In the genomic region with DNA sequence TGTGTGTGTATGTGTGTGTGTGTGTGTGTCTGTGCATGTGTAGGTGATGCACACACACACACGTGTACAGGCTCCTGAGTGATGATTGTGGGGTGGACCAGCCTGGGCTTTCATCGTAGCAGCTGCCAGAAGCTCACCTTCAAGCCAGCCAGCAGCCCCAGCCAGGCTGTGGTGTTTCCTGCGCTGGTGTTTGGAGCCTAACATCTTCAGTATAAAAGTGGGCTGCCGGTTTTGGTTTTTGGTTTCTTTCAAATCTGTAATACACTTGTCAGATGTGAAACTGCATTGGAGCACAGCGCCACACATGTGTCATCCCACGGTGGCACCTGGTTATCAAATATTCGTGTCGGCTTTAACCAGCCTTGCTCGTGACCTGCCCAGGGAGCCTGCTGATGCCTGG, we compare ENCODE assay signal across 31 cellular contexts.
"Had no signal": no experiment of that assay in that cellular context is flagged by ENCODE, and none has a peak within 500 bp of the region (broad histone marks: within the 10 kb centered on the region; RNA-seq: fewer than 3 reads in every experiment).

No MANE protein-coding gene starts in this region.

- H3K4me1 ChIP-seq: ascending aorta had no signal

- H3K36me3 ChIP-seq: ascending aorta, cardiac muscle cell had no signal

- ATAC-seq: activated CD4-positive, alpha-beta T cell treated with anti-CD3 and anti-CD28 coated beads for 36 hours; activated CD8-positive, alpha-beta memory T cell treated with anti-CD3 and anti-CD28 coated beads, Interleukin-2, amount 10 ng/mL, durations not matched to agents 7 days and 5 days; activated CD8-positive, alpha-beta T cell treated with anti-CD3 and anti-CD28 coated beads, Interleukin-2, amount 10 ng/mL, durations not matched to agents 7 days and 5 days; activated naive CD8-positive, alpha-beta T cell treated with anti-CD3 and anti-CD28 coated beads, Interleukin-2, amount 50 U/mL, for 24 hours; T-cell had no signal

- DNase-seq: activated B cell treated with CpG ODN at 0.5 μM for 24 hours; activated CD4-positive, alpha-beta memory T cell treated with anti-CD3 and anti-CD28 coated beads, Interleukin-2, amount 10 ng/mL, durations not matched to agents 7 days and 5 days; activated CD4-positive, alpha-beta T cell treated with anti-CD3 and anti-CD28 coated beads for 1 hour; activated CD4-positive, alpha-beta T cell treated with anti-CD3 and anti-CD28 coated beads for 36 hours; activated CD4-positive, alpha-beta T cell treated with anti-CD3 and anti-CD28 coated beads for 48 hours; activated CD4-positive, alpha-beta T cell treated with anti-CD3 and anti-CD28 coated beads, Interleukin-2, amount 10 ng/mL, durations not matched to agents 7 days and 5 days; activated CD4-positive, alpha-beta T cell treated with anti-CD3 and anti-CD28 coated beads, Interleukin-2, amount 50 U/mL, for 48 hours; activated CD8-positive, alpha-beta memory T cell treated with anti-CD3 and anti-CD28 coated beads for 24 hours; activated CD8-positive, alpha-beta memory T cell treated with anti-CD3 and anti-CD28 coated beads, Interleukin-2, amount 10 ng/mL, durations not matched to agents 7 days and 5 days; activated CD8-positive, alpha-beta memory T cell treated with anti-CD3 and anti-CD28 coated beads, Interleukin-2, amount 50 U/mL, for 48 hours; activated CD8-positive, alpha-beta T cell treated with anti-CD3 and anti-CD28 coated beads, Interleukin-2, amount 10 ng/mL, durations not matched to agents 7 days and 5 days; activated effector memory CD4-positive, alpha-beta T cell treated with Interleukin-2 at 50 U/mL for 16 hours; activated gamma-delta T cell; activated naive CD4-positive, alpha-beta T cell treated with anti-CD3 and anti-CD28 coated beads, Interleukin-2, amount 10 ng/mL, durations not matched to agents 7 days and 5 days; activated naive CD4-positive, alpha-beta T cell treated with Interleukin-2 at 50 U/mL for 16 hours; activated naive CD8-positive, alpha-beta T cell treated with anti-CD3 and anti-CD28 coated beads, Interleukin-2, amount 10 ng/mL, durations not matched to agents 7 days and 5 days; activated naive CD8-positive, alpha-beta T cell treated with anti-CD3 and anti-CD28 coated beads, Interleukin-2, amount 50 U/mL, for 24 hours; activated T-cell treated with anti-CD3 and anti-CD28 coated beads, Interleukin-2, amount 50 U/mL, for 24 hours; activated T-cell treated with anti-CD3 and anti-CD28 coated beads, Interleukin-2, amount 50 U/mL, for 48 hours; amygdala; anterior cingulate cortex; caudate nucleus; cerebellar nuclear complex; T-cell; T-helper 2 cell; T-helper 9 cell had no signal

- H3K4me3 ChIP-seq: ascending aorta, cardiac muscle cell had no signal

- FAIRE-seq: bronchial epithelial cell, TTC549 had no signal

- H3K27ac ChIP-seq: ascending aorta, cardiac muscle cell, VCaP had no signal

- H3K27me3 ChIP-seq: ascending aorta had no signal

- H3K9me3 ChIP-seq: ascending aorta had no signal
